ENCODE assay signal across 22 cellular contexts in the genomic region with DNA sequence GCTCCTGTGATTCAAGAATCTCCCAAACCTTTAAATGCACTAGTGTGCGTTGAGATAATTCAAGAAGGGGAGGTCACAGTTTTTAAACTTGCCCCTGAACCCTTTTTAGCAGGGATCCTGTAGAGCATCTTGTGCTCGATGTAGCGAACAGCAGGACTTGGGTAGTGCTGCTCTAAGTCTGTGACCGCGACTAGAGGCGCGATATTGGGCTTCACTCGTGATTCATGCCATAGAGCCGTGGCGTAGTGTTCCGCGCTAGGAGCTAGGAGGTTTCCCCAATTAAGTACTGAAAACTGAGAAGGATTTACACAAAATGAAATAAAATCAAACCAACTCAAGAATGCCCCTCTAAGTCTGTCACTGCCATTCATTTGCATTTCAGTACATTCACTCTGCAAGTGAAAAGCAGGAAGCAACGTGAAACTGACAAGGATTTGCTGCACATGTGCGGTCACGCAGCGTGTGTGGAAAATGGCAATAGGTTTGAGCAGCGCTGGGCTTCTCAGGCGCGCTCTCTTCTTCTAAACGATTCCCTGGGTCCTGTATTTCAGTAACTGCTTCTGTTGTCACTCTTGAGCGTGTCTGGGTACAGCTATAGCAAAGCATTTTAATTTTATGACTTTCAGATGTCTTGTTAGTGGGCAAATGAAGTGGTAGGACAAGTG.
"Had no signal": no experiment of that assay in that cellular context is flagged by ENCODE, and none has a peak within 500 bp of the region (broad histone marks: within the 10 kb centered on the region; RNA-seq: fewer than 3 reads in every experiment).

No MANE protein-coding gene starts in this region.

- H3K4me3 ChIP-seq: gastrocnemius medialis, lung, mucosa of descending colon, right lobe of liver, thoracic aorta, tibial nerve, upper lobe of left lung had no signal

- H3K27ac ChIP-seq: epithelial cell of prostate, gastrocnemius medialis, parathyroid adenoma, right lobe of liver, thoracic aorta, tibial nerve, upper lobe of left lung had no signal

- H3K9ac ChIP-seq: parathyroid adenoma had no signal

- H3K27me3 ChIP-seq: gastrocnemius medialis, right lobe of liver, tibial nerve, upper lobe of left lung had no signal

- H3K9me3 ChIP-seq: gastrocnemius medialis, mucosa of descending colon, right lobe of liver, thoracic aorta, tibial nerve, upper lobe of left lung had no signal

- H3K79me2 ChIP-seq: parathyroid adenoma had no signal

- ATAC-seq: esophagus mucosa; gastrocnemius medialis; left lobe of liver; mucosa of descending colon; natural killer cell treated with Interleukin-12 subunit alpha and Interleukin-12 subunit beta and Interleukin-15 and Interleukin-18, amount 100 ng/mL, for 72 hours; right lobe of liver; stimulated activated naive B cell treated with anti-CD40 and anti-IgM and Interleukin-4, amounts not matched to agents 10 μg/mL and 1 μg/mL and 100 μg/mL, for 72 hours had no signal

- H3K36me3 ChIP-seq: gastrocnemius medialis, right lobe of liver, thoracic aorta, tibial nerve, upper lobe of left lung had no signal

- DNase-seq: effector CD8-positive, alpha-beta T cell; endodermal cell; foreskin fibroblast; gastrocnemius medialis; kidney; mucosa of descending colon; naive B cell; right lobe of liver; small intestine; stimulated activated CD4-positive, alpha-beta T cell treated with anti-CD3 and anti-CD28 coated beads, Interleukin-15, amount 100 ng/mL, for 24 hours; stimulated activated CD4-positive, alpha-beta T cell treated with anti-CD3 and anti-CD28 coated beads, Interleukin-2, amount 100 ng/mL, for 48 hours; stimulated activated naive B cell treated with anti-CD40 and anti-IgM and Interleukin-4, amounts not matched to agents 10 μg/mL and 1 μg/mL and 100 μg/mL, for 72 hours; upper lobe of left lung had no signal

- FAIRE-seq: kidney, small intestine, urothelium cell line had no signal

- H2AFZ ChIP-seq: parathyroid adenoma had no signal

- H3K4me1 ChIP-seq: gastrocnemius medialis, parathyroid adenoma, right lobe of liver, tibial nerve, upper lobe of left lung had no signal
